Comparison of ENCODE assay signal across 1 cellular context in the genomic region with DNA sequence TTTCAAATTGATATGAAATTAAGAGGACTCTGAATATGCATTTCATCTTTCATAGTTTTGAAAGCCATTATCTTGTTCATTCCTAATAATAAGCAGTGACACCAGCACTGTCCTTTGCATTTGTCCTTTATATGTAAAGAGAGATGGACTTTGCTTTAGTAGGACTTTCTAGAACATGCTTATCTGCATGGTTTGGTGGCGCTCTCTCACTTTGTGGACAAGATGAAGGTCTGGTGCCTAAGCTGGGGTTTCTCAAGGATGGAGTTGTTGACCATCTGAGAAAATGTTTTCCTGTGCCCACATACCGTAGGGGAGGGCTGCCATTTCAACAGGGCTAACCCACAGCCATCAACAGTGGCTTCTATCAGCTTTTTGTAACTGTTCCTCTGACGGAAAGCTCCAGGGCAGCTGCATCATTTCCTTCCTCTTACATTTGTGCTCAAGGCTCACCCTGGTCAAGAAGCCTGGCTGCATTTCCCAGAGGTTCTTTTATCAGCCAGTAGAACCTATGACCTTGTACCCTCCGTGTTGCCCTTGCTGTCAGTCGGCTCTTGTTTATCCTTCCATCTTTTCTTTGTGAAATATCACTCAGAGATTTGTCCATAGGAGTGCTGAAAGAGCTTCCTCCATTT.
TF ChIP-seq lines count a peak whose summit lies in the region.

No MANE protein-coding gene starts in this region.

TF ChIP-seq in HepG2, 621 proteins besides CTCF, POLR2A, EP300 and RAD21 (continued from another document and continues in another):
- TF ChIP-seq, protein P1, sequence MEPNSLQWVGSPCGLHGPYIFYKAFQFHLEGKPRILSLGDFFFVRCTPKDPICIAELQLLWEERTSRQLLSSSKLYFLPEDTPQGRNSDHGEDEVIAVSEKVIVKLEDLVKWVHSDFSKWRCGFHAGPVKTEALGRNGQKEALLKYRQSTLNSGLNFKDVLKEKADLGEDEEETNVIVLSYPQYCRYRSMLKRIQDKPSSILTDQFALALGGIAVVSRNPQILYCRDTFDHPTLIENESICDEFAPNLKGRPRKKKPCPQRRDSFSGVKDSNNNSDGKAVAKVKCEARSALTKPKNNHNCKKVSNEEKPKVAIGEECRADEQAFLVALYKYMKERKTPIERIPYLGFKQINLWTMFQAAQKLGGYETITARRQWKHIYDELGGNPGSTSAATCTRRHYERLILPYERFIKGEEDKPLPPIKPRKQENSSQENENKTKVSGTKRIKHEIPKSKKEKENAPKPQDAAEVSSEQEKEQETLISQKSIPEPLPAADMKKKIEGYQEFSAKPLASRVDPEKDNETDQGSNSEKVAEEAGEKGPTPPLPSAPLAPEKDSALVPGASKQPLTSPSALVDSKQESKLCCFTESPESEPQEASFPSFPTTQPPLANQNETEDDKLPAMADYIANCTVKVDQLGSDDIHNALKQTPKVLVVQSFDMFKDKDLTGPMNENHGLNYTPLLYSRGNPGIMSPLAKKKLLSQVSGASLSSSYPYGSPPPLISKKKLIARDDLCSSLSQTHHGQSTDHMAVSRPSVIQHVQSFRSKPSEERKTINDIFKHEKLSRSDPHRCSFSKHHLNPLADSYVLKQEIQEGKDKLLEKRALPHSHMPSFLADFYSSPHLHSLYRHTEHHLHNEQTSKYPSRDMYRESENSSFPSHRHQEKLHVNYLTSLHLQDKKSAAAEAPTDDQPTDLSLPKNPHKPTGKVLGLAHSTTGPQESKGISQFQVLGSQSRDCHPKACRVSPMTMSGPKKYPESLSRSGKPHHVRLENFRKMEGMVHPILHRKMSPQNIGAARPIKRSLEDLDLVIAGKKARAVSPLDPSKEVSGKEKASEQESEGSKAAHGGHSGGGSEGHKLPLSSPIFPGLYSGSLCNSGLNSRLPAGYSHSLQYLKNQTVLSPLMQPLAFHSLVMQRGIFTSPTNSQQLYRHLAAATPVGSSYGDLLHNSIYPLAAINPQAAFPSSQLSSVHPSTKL (CRISPR knock-in tag; IDR thresholded peaks at IDR 0.05): 0 out of 2 replicates have a peak, but pooled peaks have one; percentile 42
- TF ChIP-seq ZNF317 (CRISPR knock-in tag; IDR thresholded peaks at IDR 0.05) (peak; percentile 96), DMAP1 (CRISPR knock-in tag; IDR thresholded peaks at IDR 0.05) (no peak), RARG (CRISPR knock-in tag; IDR thresholded peaks at IDR 0.05; ENCODE audit: low read depth) (no peak), ATRX (CRISPR knock-in tag; IDR thresholded peaks at IDR 0.05; ENCODE audit: borderline replicate concordance) (no peak), ZNF10 (CRISPR knock-in tag; IDR thresholded peaks at IDR 0.05; ENCODE audit: borderline replicate concordance, low read depth) (no peak), FOXO1 (CRISPR knock-in tag; IDR thresholded peaks at IDR 0.05) (no peak), SALL1 (CRISPR knock-in tag; IDR thresholded peaks at IDR 0.05) (peak; percentile 40), ETV5 (CRISPR knock-in tag; IDR thresholded peaks at IDR 0.05; ENCODE audit: borderline replicate concordance) (0 out of 2 replicates have a peak, but pooled peaks have one; percentile 12), CHD2 (IDR thresholded peaks at IDR 0.05; ENCODE audit: low read depth, low read length) (no peak), ZBTB7B (CRISPR knock-in tag; IDR thresholded peaks at IDR 0.05) (0 out of 2 replicates have a peak, but pooled peaks have one; percentile 33), ZNF232 (CRISPR knock-in tag; IDR thresholded peaks at IDR 0.05; ENCODE audit: borderline replicate concordance) (no peak), YEATS2 (CRISPR knock-in tag; IDR thresholded peaks at IDR 0.05; ENCODE audit: borderline replicate concordance) (no peak), SOX6 (IDR thresholded peaks at IDR 0.05) (no peak), SOX6 (CRISPR knock-in tag; IDR thresholded peaks at IDR 0.05) (0 out of 2 replicates have a peak, but pooled peaks have one; percentile 19), GATAD2A (CRISPR knock-in tag; IDR thresholded peaks at IDR 0.05) (peak; percentile 75; the same call in 1 of the 2 replicates), TCF7 (IDR thresholded peaks at IDR 0.05; ENCODE audit: low read depth) (0 out of 2 replicates have a peak, but pooled peaks have one; percentile 11), SAP130 (CRISPR knock-in tag; IDR thresholded peaks at IDR 0.05; ENCODE audit: low read depth) (peak; percentile 41; the same call in 1 of the 2 replicates), MEF2D (CRISPR knock-in tag; IDR thresholded peaks at IDR 0.05) (0 out of 2 replicates have a peak, but pooled peaks have one; percentile 14), ARHGAP35 (CRISPR knock-in tag; IDR thresholded peaks at IDR 0.05; ENCODE audit: borderline replicate concordance) (no peak), ESRRA (CRISPR knock-in tag; IDR thresholded peaks at IDR 0.05; ENCODE audit: low read depth) (peak; percentile 75; the same call in 1 of the 2 replicates), SETDB1 (CRISPR knock-in tag; IDR thresholded peaks at IDR 0.05; ENCODE audit: borderline replicate concordance) (no peak), ERF (CRISPR knock-in tag; IDR thresholded peaks at IDR 0.05) (0 out of 2 replicates have a peak, but pooled peaks have one; percentile 15), CBX5 (CRISPR knock-in tag; IDR thresholded peaks at IDR 0.05; ENCODE audit: borderline replicate concordance) (0 out of 2 replicates have a peak, but pooled peaks have one; percentile 15), RARA (CRISPR knock-in tag; IDR thresholded peaks at IDR 0.05) (peak; percentile 44; the same call in 1 of the 2 replicates), BORCS8-MEF2B (CRISPR knock-in tag; IDR thresholded peaks at IDR 0.05) (no peak), FOXK1 (CRISPR knock-in tag; IDR thresholded peaks at IDR 0.05; ENCODE audit: borderline replicate concordance, low read depth) (peak; percentile 50; the same call in 1 of the 2 replicates)
- TF ChIP-seq, protein P2, sequence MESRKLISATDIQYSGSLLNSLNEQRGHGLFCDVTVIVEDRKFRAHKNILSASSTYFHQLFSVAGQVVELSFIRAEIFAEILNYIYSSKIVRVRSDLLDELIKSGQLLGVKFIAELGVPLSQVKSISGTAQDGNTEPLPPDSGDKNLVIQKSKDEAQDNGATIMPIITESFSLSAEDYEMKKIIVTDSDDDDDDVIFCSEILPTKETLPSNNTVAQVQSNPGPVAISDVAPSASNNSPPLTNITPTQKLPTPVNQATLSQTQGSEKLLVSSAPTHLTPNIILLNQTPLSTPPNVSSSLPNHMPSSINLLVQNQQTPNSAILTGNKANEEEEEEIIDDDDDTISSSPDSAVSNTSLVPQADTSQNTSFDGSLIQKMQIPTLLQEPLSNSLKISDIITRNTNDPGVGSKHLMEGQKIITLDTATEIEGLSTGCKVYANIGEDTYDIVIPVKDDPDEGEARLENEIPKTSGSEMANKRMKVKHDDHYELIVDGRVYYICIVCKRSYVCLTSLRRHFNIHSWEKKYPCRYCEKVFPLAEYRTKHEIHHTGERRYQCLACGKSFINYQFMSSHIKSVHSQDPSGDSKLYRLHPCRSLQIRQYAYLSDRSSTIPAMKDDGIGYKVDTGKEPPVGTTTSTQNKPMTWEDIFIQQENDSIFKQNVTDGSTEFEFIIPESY (CRISPR knock-in tag; IDR thresholded peaks at IDR 0.05): peak; percentile 62; the same call in 1 of the 2 replicates
- TF ChIP-seq, protein P3, sequence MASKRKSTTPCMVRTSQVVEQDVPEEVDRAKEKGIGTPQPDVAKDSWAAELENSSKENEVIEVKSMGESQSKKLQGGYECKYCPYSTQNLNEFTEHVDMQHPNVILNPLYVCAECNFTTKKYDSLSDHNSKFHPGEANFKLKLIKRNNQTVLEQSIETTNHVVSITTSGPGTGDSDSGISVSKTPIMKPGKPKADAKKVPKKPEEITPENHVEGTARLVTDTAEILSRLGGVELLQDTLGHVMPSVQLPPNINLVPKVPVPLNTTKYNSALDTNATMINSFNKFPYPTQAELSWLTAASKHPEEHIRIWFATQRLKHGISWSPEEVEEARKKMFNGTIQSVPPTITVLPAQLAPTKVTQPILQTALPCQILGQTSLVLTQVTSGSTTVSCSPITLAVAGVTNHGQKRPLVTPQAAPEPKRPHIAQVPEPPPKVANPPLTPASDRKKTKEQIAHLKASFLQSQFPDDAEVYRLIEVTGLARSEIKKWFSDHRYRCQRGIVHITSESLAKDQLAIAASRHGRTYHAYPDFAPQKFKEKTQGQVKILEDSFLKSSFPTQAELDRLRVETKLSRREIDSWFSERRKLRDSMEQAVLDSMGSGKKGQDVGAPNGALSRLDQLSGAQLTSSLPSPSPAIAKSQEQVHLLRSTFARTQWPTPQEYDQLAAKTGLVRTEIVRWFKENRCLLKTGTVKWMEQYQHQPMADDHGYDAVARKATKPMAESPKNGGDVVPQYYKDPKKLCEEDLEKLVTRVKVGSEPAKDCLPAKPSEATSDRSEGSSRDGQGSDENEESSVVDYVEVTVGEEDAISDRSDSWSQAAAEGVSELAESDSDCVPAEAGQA (IDR thresholded peaks at IDR 0.05; ENCODE audit: low read depth): 0 out of 2 replicates have a peak, but pooled peaks have one; percentile 19
- TF ChIP-seq, protein P3 (CRISPR knock-in tag; IDR thresholded peaks at IDR 0.05; ENCODE audit: borderline replicate concordance): no peak
- TF ChIP-seq, protein P4, sequence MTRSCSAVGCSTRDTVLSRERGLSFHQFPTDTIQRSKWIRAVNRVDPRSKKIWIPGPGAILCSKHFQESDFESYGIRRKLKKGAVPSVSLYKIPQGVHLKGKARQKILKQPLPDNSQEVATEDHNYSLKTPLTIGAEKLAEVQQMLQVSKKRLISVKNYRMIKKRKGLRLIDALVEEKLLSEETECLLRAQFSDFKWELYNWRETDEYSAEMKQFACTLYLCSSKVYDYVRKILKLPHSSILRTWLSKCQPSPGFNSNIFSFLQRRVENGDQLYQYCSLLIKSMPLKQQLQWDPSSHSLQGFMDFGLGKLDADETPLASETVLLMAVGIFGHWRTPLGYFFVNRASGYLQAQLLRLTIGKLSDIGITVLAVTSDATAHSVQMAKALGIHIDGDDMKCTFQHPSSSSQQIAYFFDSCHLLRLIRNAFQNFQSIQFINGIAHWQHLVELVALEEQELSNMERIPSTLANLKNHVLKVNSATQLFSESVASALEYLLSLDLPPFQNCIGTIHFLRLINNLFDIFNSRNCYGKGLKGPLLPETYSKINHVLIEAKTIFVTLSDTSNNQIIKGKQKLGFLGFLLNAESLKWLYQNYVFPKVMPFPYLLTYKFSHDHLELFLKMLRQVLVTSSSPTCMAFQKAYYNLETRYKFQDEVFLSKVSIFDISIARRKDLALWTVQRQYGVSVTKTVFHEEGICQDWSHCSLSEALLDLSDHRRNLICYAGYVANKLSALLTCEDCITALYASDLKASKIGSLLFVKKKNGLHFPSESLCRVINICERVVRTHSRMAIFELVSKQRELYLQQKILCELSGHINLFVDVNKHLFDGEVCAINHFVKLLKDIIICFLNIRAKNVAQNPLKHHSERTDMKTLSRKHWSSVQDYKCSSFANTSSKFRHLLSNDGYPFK (CRISPR knock-in tag; IDR thresholded peaks at IDR 0.05; ENCODE audit: borderline replicate concordance): no peak
- TF ChIP-seq, protein P5, sequence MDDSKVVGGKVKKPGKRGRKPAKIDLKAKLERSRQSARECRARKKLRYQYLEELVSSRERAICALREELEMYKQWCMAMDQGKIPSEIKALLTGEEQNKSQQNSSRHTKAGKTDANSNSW (CRISPR knock-in tag; IDR thresholded peaks at IDR 0.05; ENCODE audit: borderline replicate concordance): no peak
- TF ChIP-seq, protein P6, sequence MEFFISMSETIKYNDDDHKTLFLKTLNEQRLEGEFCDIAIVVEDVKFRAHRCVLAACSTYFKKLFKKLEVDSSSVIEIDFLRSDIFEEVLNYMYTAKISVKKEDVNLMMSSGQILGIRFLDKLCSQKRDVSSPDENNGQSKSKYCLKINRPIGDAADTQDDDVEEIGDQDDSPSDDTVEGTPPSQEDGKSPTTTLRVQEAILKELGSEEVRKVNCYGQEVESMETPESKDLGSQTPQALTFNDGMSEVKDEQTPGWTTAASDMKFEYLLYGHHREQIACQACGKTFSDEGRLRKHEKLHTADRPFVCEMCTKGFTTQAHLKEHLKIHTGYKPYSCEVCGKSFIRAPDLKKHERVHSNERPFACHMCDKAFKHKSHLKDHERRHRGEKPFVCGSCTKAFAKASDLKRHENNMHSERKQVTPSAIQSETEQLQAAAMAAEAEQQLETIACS (CRISPR knock-in tag; IDR thresholded peaks at IDR 0.05): no peak
- TF ChIP-seq, protein P7, sequence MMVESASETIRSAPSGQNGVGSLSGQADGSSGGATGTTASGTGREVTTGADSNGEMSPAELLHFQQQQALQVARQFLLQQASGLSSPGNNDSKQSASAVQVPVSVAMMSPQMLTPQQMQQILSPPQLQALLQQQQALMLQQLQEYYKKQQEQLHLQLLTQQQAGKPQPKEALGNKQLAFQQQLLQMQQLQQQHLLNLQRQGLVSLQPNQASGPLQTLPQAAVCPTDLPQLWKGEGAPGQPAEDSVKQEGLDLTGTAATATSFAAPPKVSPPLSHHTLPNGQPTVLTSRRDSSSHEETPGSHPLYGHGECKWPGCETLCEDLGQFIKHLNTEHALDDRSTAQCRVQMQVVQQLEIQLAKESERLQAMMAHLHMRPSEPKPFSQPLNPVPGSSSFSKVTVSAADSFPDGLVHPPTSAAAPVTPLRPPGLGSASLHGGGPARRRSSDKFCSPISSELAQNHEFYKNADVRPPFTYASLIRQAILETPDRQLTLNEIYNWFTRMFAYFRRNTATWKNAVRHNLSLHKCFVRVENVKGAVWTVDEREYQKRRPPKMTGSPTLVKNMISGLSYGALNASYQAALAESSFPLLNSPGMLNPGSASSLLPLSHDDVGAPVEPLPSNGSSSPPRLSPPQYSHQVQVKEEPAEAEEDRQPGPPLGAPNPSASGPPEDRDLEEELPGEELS (CRISPR knock-in tag; IDR thresholded peaks at IDR 0.05): peak; percentile 19; the same call in 1 of the 2 replicates
- TF ChIP-seq, protein P8, sequence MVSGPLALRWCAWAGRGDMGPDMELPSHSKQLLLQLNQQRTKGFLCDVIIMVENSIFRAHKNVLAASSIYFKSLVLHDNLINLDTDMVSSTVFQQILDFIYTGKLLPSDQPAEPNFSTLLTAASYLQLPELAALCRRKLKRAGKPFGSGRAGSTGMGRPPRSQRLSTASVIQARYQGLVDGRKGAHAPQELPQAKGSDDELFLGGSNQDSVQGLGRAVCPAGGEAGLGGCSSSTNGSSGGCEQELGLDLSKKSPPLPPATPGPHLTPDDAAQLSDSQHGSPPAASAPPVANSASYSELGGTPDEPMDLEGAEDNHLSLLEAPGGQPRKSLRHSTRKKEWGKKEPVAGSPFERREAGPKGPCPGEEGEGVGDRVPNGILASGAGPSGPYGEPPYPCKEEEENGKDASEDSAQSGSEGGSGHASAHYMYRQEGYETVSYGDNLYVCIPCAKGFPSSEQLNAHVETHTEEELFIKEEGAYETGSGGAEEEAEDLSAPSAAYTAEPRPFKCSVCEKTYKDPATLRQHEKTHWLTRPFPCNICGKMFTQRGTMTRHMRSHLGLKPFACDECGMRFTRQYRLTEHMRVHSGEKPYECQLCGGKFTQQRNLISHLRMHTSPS (CRISPR knock-in tag; IDR thresholded peaks at IDR 0.05; ENCODE audit: low read depth): peak; percentile 12; the same call in 1 of the 2 replicates
